9 cellular contexts compared by ENCODE assay signal in genomic region chr7:33423646-33424020, GRCh38.
DNase-seq lines count a peak whose midpoint lies in the region; ATAC-seq and TF ChIP-seq lines count a peak whose summit lies in the region.
"Had no signal": no experiment of that assay in that cellular context is flagged by ENCODE, and none has a peak within 500 bp of the region (broad histone marks: within the 10 kb centered on the region; RNA-seq: fewer than 3 reads in every experiment).

No MANE protein-coding gene starts in this region.

- H4K20me1 ChIP-seq in OCI-LY3 (ENCODE audit: insufficient read depth, low read length), result no peaks in the 10 kb centered on the region

- no peak overlapping the region for H3K9ac ChIP-seq in OCI-LY3 (ENCODE audit: low read length)

- peak overlapping the region; percentile 3; the same call in 1 of the 2 replicates for H3K27ac ChIP-seq in OCI-LY3 (ENCODE audit: low read length)

- no peak overlapping the region for H2AFZ ChIP-seq in OCI-LY3 (ENCODE audit: low read depth, low read length)

- H3K27me3 ChIP-seq in OCI-LY3 (ENCODE audit: low read depth, low read length) (no peaks in the 10 kb centered on the region), kidney epithelial cell (ENCODE audit: control insufficient read depth, insufficient read depth, low read length) (no peaks in the 10 kb centered on the region)

- peak; percentile 21 for DNase-seq in CD1c-positive myeloid dendritic cell (ENCODE audit: extremely low spot score)
- DNase-seq in kidney epithelial cell (ENCODE audit: low read depth), result no peak
- no peak for DNase-seq in GF-D8 (lab: John Stamatoyannopoulos, UW)
- no peak for DNase-seq in omental fat pad (ENCODE audit: low spot score)
- DNase-seq in NCI-H2107 treated with DMSO at 0.1 percent for 48 hours (lab: John Stamatoyannopoulos, UW; ENCODE audit: unreplicated experiment), result no peak

- H3K79me2 ChIP-seq in OCI-LY3 (ENCODE audit: low read length), result no peaks in the 10 kb centered on the region

- peak; percentile 75 for TF ChIP-seq CTCF in OCI-LY3 (IDR thresholded peaks at IDR 0.05; ENCODE audit: low read depth, low read length)
- peak; percentile 8 for TF ChIP-seq CTCF in kidney epithelial cell (IDR thresholded peaks at IDR 0.05; ENCODE audit: insufficient read depth, low read length, poor library complexity, severe bottlenecking)
- no peak for TF ChIP-seq CTCF in omental fat pad (IDR thresholded peaks at IDR 0.05)

- no peak overlapping the region for H3K4me3 ChIP-seq in OCI-LY3 (ENCODE audit: low read length)
- H3K4me3 ChIP-seq in kidney epithelial cell (ENCODE audit: low read depth, low read length), result no peak overlapping the region

- H3K4me1 ChIP-seq in OCI-LY3 (ENCODE audit: low read length), result peaks cover 25% of the 10 kb centered on the region

- H3K36me3 ChIP-seq in OCI-LY3 (replicated peaks; ENCODE audit: low read depth, low read length), result no peaks in the 10 kb centered on the region
- H3K36me3 ChIP-seq in kidney epithelial cell (ENCODE audit: control insufficient read depth, insufficient read depth, low read length), result no peaks in the 10 kb centered on the region

- peak; percentile 82 for ATAC-seq in GM18861 (IDR thresholded peaks at IDR 0.05; ENCODE audit: unreplicated experiment)
- ATAC-seq in HG02970 (IDR thresholded peaks at IDR 0.05; ENCODE audit: low FRiP score, unreplicated experiment), result peak; percentile 62
- no peak for ATAC-seq in omental fat pad (ENCODE audit: low FRiP score)
- ATAC-seq: effector memory CD8-positive, alpha-beta T cell had no signal

- no peaks in the 10 kb centered on the region for H3K9me3 ChIP-seq in OCI-LY3 (ENCODE audit: insufficient read depth, low read length)

- H3K4me2 ChIP-seq in OCI-LY3 (ENCODE audit: low read length), result peak overlapping the region; percentile 48

Comparison
In these comparisons a context has a peak if more than half of its experiments do, and no peak if none do; other contexts are left out.
1. CTCF ChIP-seq: peak in OCI-LY3 (single experiment) and kidney epithelial cell (single experiment); none in omental fat pad (0 of 3).